Comparison of ENCODE assay signal across 11 cellular contexts in the genomic region with DNA sequence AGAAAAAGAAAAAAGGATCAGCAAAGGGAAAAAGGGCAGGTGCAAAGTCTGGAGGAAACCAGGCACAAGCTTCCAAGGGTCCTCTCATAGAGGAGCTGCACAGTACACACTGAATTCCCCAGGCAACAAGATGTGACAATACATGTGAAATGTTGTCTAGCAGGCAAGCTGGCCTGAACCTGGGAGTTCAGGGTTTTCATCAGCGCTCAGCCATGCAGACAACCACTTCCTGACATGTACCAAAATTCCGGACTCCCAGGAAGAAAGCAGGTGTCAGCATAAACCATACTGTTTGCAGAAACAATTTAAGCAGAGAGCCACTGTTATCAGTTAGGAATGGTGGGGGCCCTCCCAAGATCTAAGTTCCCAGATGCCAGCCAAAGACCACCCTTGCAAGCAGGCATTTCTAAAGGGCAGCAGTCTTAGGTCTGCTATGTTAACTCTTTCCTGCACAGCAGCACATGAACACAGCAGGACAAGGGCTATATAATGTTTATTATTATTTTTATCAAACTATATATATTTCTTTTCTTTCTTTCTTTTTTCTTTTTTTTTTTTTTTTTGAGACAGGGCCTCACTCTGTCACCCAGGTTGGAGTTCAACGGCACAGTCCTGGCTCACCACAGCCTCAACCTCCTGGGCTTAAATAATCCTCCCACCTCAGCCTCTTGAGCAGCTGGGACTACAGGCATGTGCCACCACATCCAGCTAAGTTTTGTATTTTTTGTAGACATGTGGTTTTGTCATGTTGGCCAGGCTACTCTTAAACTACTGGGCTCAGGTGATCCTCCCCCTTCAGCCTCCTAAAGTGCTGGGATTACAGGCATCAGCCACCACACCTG. TPM values are rescaled to one million over a fixed set of nuclear protein-coding genes. Genes with fewer than 3 reads are reported as not detected.
DNase-seq lines count a peak whose midpoint lies in the region; ATAC-seq lines count a peak whose summit lies in the region.
"Had no signal": no experiment of that assay in that cellular context is flagged by ENCODE, and none has a peak within 500 bp of the region (broad histone marks: within the 10 kb centered on the region; RNA-seq: fewer than 3 reads in every experiment).

No MANE protein-coding gene starts in this region.

- CTCF ChIA-PET in activated CD8-positive, alpha-beta T cell treated with anti-CD3 and anti-CD28 coated beads, Interleukin-2, amount 10 ng/mL, durations not matched to agents 7 days and 5 days (lab: Charles Lee) = interaction anchor here (1.3 kb wide), 1 partner anchor 9 kb away, joined by 3 read pairs; no protein-coding TSS in a partner anchor

- peak overlapping the region; percentile 13 for H3K4me3 Mint-ChIP-seq in activated CD8-positive, alpha-beta T cell treated with anti-CD3 and anti-CD28 coated beads, Interleukin-2, amount 10 ng/mL, durations not matched to agents 7 days and 5 days
- H3K4me3 Mint-ChIP-seq in stimulated activated effector memory CD8-positive, alpha-beta T cell treated with anti-CD3 and anti-CD28 coated beads, Interleukin-12 subunit alpha, Interleukin-12 subunit beta, amount 100 ng/mL, for 72 hours = peak overlapping the region; percentile 6
- H3K4me3 Mint-ChIP-seq in activated naive CD8-positive, alpha-beta T cell treated with anti-CD3 and anti-CD28 coated beads, Interleukin-2, amount 50 U/mL, for 24 hours = no peak overlapping the region

- POLR2A ChIA-PET in activated CD8-positive, alpha-beta T cell treated with anti-CD3 and anti-CD28 coated beads, Interleukin-2, amount 10 ng/mL, durations not matched to agents 7 days and 5 days (lab: Charles Lee) = interaction anchor here (0.9 kb wide), 1 partner anchor 13 kb away, joined by 3 read pairs; a partner anchor contains a TSS

- peak overlapping the region; percentile 72 for H3K27ac Mint-ChIP-seq in activated CD8-positive, alpha-beta T cell treated with anti-CD3 and anti-CD28 coated beads, Interleukin-2, amount 10 ng/mL, durations not matched to agents 7 days and 5 days
- peak overlapping the region; percentile 79 for H3K27ac Mint-ChIP-seq in stimulated activated effector memory CD8-positive, alpha-beta T cell treated with anti-CD3 and anti-CD28 coated beads, Interleukin-12 subunit alpha, Interleukin-12 subunit beta, amount 100 ng/mL, for 72 hours
- no peak overlapping the region for H3K27ac Mint-ChIP-seq in activated naive CD8-positive, alpha-beta T cell treated with anti-CD3 and anti-CD28 coated beads, Interleukin-2, amount 50 U/mL, for 24 hours
- H3K27ac Mint-ChIP-seq: progenitor cell of endocrine pancreas had no signal

- no peaks in the 10 kb centered on the region for H3K9me3 Mint-ChIP-seq in activated CD8-positive, alpha-beta T cell treated with anti-CD3 and anti-CD28 coated beads, Interleukin-2, amount 10 ng/mL, durations not matched to agents 7 days and 5 days (ENCODE audit: insufficient read depth)
- no peaks in the 10 kb centered on the region for H3K9me3 Mint-ChIP-seq in stimulated activated effector memory CD8-positive, alpha-beta T cell treated with anti-CD3 and anti-CD28 coated beads, Interleukin-12 subunit alpha, Interleukin-12 subunit beta, amount 100 ng/mL, for 72 hours
- H3K9me3 Mint-ChIP-seq in activated naive CD8-positive, alpha-beta T cell treated with anti-CD3 and anti-CD28 coated beads, Interleukin-2, amount 50 U/mL, for 24 hours = no peaks in the 10 kb centered on the region

- DNase-seq in activated effector memory CD4-positive, alpha-beta T cell treated with anti-CD3 and anti-CD28 coated beads, Interleukin-2, amount 50 U/mL, for 16 hours = peak; percentile 59
- DNase-seq in activated effector memory CD4-positive, alpha-beta T cell treated with Interleukin-2 at 50 U/mL for 16 hours = no peak
- no peak for DNase-seq in activated CD8-positive, alpha-beta T cell treated with anti-CD3 and anti-CD28 coated beads, Interleukin-2, amount 10 ng/mL, durations not matched to agents 7 days and 5 days
- no peak for DNase-seq in stimulated activated effector memory CD8-positive, alpha-beta T cell treated with anti-CD3 and anti-CD28 coated beads, Interleukin-12 subunit alpha, Interleukin-12 subunit beta, amount 100 ng/mL, for 72 hours (ENCODE audit: low spot score in 2 of 2)
- no peak for DNase-seq in activated naive CD8-positive, alpha-beta T cell treated with anti-CD3 and anti-CD28 coated beads, Interleukin-2, amount 50 U/mL, for 24 hours
- no peak for DNase-seq in ecto neural progenitor cell (ENCODE audit: low spot score)
- DNase-seq in anterior cingulate cortex (lab: John Stamatoyannopoulos, UW) = no peak
- DNase-seq: activated CD4-positive, CD25-positive, alpha-beta regulatory T cell had no signal

- peaks cover 29% of the 10 kb centered on the region for H3K4me1 Mint-ChIP-seq in activated CD8-positive, alpha-beta T cell treated with anti-CD3 and anti-CD28 coated beads, Interleukin-2, amount 10 ng/mL, durations not matched to agents 7 days and 5 days (ENCODE audit: low read depth)
- peaks cover 24% of the 10 kb centered on the region for H3K4me1 Mint-ChIP-seq in stimulated activated effector memory CD8-positive, alpha-beta T cell treated with anti-CD3 and anti-CD28 coated beads, Interleukin-12 subunit alpha, Interleukin-12 subunit beta, amount 100 ng/mL, for 72 hours
- peaks cover 24% of the 10 kb centered on the region for H3K4me1 Mint-ChIP-seq in activated naive CD8-positive, alpha-beta T cell treated with anti-CD3 and anti-CD28 coated beads, Interleukin-2, amount 50 U/mL, for 24 hours

- peak; percentile 75 for ATAC-seq in HG03108 (IDR thresholded peaks at IDR 0.05; ENCODE audit: unreplicated experiment)
- ATAC-seq in activated CD8-positive, alpha-beta T cell treated with anti-CD3 and anti-CD28 coated beads, Interleukin-2, amount 10 ng/mL, durations not matched to agents 7 days and 5 days = peak; percentile 60
- ATAC-seq in stimulated activated effector memory CD8-positive, alpha-beta T cell treated with anti-CD3 and anti-CD28 coated beads, Interleukin-12 subunit alpha, Interleukin-12 subunit beta, amount 100 ng/mL, for 72 hours = no peak
- no peak for ATAC-seq in activated naive CD8-positive, alpha-beta T cell treated with anti-CD3 and anti-CD28 coated beads, Interleukin-2, amount 50 U/mL, for 24 hours

- no peaks in the 10 kb centered on the region for H3K27me3 Mint-ChIP-seq in activated CD8-positive, alpha-beta T cell treated with anti-CD3 and anti-CD28 coated beads, Interleukin-2, amount 10 ng/mL, durations not matched to agents 7 days and 5 days (ENCODE audit: low read depth)
- H3K27me3 Mint-ChIP-seq in activated naive CD8-positive, alpha-beta T cell treated with anti-CD3 and anti-CD28 coated beads, Interleukin-2, amount 50 U/mL, for 24 hours = no peaks in the 10 kb centered on the region

- H3K36me3 Mint-ChIP-seq in activated CD8-positive, alpha-beta T cell treated with anti-CD3 and anti-CD28 coated beads, Interleukin-2, amount 10 ng/mL, durations not matched to agents 7 days and 5 days (ENCODE audit: low read depth) = peaks cover 3% of the 10 kb centered on the region
- H3K36me3 Mint-ChIP-seq in stimulated activated effector memory CD8-positive, alpha-beta T cell treated with anti-CD3 and anti-CD28 coated beads, Interleukin-12 subunit alpha, Interleukin-12 subunit beta, amount 100 ng/mL, for 72 hours = no peaks in the 10 kb centered on the region
- H3K36me3 Mint-ChIP-seq in activated naive CD8-positive, alpha-beta T cell treated with anti-CD3 and anti-CD28 coated beads, Interleukin-2, amount 50 U/mL, for 24 hours (ENCODE audit: low read depth) = no peaks in the 10 kb centered on the region

RNA-seq across cellular contexts. Expression of a gene that starts 10.1 kb away (rescaled TPM):
- 1 to 10 TPM; 5.7 to 6.4 TPM for total RNA-seq in activated CD8-positive, alpha-beta T cell treated with anti-CD3 and anti-CD28 coated beads, Interleukin-2, amount 10 ng/mL, durations not matched to agents 7 days and 5 days

RNA-seq across cellular contexts. Expression of a gene that starts 12.5 kb away (rescaled TPM):
- 100 to 1,000 TPM; 137 to 139 TPM for total RNA-seq in activated CD8-positive, alpha-beta T cell treated with anti-CD3 and anti-CD28 coated beads, Interleukin-2, amount 10 ng/mL, durations not matched to agents 7 days and 5 days

RNA-seq across cellular contexts. Expression of a gene that starts 26.4 kb away (rescaled TPM):
- 10 to 100 TPM; 13.6 to 15.0 TPM for total RNA-seq in activated CD8-positive, alpha-beta T cell treated with anti-CD3 and anti-CD28 coated beads, Interleukin-2, amount 10 ng/mL, durations not matched to agents 7 days and 5 days

RNA-seq across cellular contexts. Expression of a gene that starts 39.4 kb away (rescaled TPM):
- total RNA-seq in activated CD8-positive, alpha-beta T cell treated with anti-CD3 and anti-CD28 coated beads, Interleukin-2, amount 10 ng/mL, durations not matched to agents 7 days and 5 days = under 1 TPM; 0.68 to 0.82 TPM
- total RNA-seq: endothelial cell of umbilical vein, progenitor cell of endocrine pancreas had no signal

Comparison
In these comparisons a context has a peak if more than half of its experiments do, and no peak if none do; other contexts are left out.
1. ATAC-seq: peak in HG03108 (single experiment) and activated CD8-positive, alpha-beta T cell treated with anti-CD3 and anti-CD28 coated beads, Interleukin-2, amount 10 ng/mL, durations not matched to agents 7 days and 5 days (single experiment); none in stimulated activated effector memory CD8-positive, alpha-beta T cell treated with anti-CD3 and anti-CD28 coated beads, Interleukin-12 subunit alpha, Interleukin-12 subunit beta, amount 100 ng/mL, for 72 hours (single experiment) and activated naive CD8-positive, alpha-beta T cell treated with anti-CD3 and anti-CD28 coated beads, Interleukin-2, amount 50 U/mL, for 24 hours (single experiment).